In genomic region chr4:127698789-127699200, GRCh38 we compare ENCODE assay signal across 2 cellular contexts.
TF ChIP-seq lines count a peak whose summit lies in the region.

No MANE protein-coding gene starts in this region.

TF ChIP-seq in HepG2, 621 proteins besides CTCF, POLR2A, EP300 and RAD21 (continued from another document):
- TF ChIP-seq FOSL1 (CRISPR knock-in tag; IDR thresholded peaks at IDR 0.05; ENCODE audit: borderline replicate concordance) (no peak), ZBTB25 (CRISPR knock-in tag; IDR thresholded peaks at IDR 0.05) (no peak), ZC3H13 (CRISPR knock-in tag; IDR thresholded peaks at IDR 0.05) (no peak), NFYC (CRISPR knock-in tag; IDR thresholded peaks at IDR 0.05) (no peak), NCOA2 (CRISPR knock-in tag; IDR thresholded peaks at IDR 0.05) (no peak), KMT2A (CRISPR knock-in tag; IDR thresholded peaks at IDR 0.05) (no peak), E2F5 (CRISPR knock-in tag; conservative IDR thresholded peaks at IDR 0.05) (no peak), THAP7 (CRISPR knock-in tag; IDR thresholded peaks at IDR 0.05) (no peak), EZH2 (conservative IDR thresholded peaks at IDR 0.05; ENCODE audit: low read depth, low read length) (no peak), ZNF605 (CRISPR knock-in tag; IDR thresholded peaks at IDR 0.05) (no peak), ZFP90 (CRISPR knock-in tag; IDR thresholded peaks at IDR 0.05; ENCODE audit: borderline replicate concordance) (no peak), ZNF136 (CRISPR knock-in tag; IDR thresholded peaks at IDR 0.05; ENCODE audit: low read depth) (no peak), XBP1 (CRISPR knock-in tag; IDR thresholded peaks at IDR 0.05) (no peak), PCBP1 (IDR thresholded peaks at IDR 0.05; ENCODE audit: borderline replicate concordance, low read depth, low read length) (no peak), CCDC6 (CRISPR knock-in tag; IDR thresholded peaks at IDR 0.05) (no peak)

TF ChIP-seq in GM23338, 12 proteins besides CTCF, POLR2A, EP300 and RAD21 (continued from another document):
- no peak for TF ChIP-seq ETS1 (IDR thresholded peaks at IDR 0.05)
- no peak for TF ChIP-seq STAT1 (IDR thresholded peaks at IDR 0.05; ENCODE audit: unreplicated experiment)
- TF ChIP-seq ZNF331 (CRISPR knock-in tag; IDR thresholded peaks at IDR 0.05; ENCODE audit: low read depth) = no peak
- TF ChIP-seq CREB1 (CRISPR knock-in tag; IDR thresholded peaks at IDR 0.05; ENCODE audit: low read depth) = no peak
- no peak for TF ChIP-seq POLR2AphosphoS5 (IDR thresholded peaks at IDR 0.05; ENCODE audit: low read depth)
- no peak for TF ChIP-seq NANOG (IDR thresholded peaks at IDR 0.05; ENCODE audit: borderline replicate concordance)
- no peak for TF ChIP-seq ZNF462 (CRISPR knock-in tag; IDR thresholded peaks at IDR 0.05)
- no peak for TF ChIP-seq ZNF114 (CRISPR knock-in tag; IDR thresholded peaks at IDR 0.05)
TF ChIP-seq in GM23338: peak in this region for 0.
